Comparison of ENCODE assay signal across 13 cellular contexts in the genomic region with DNA sequence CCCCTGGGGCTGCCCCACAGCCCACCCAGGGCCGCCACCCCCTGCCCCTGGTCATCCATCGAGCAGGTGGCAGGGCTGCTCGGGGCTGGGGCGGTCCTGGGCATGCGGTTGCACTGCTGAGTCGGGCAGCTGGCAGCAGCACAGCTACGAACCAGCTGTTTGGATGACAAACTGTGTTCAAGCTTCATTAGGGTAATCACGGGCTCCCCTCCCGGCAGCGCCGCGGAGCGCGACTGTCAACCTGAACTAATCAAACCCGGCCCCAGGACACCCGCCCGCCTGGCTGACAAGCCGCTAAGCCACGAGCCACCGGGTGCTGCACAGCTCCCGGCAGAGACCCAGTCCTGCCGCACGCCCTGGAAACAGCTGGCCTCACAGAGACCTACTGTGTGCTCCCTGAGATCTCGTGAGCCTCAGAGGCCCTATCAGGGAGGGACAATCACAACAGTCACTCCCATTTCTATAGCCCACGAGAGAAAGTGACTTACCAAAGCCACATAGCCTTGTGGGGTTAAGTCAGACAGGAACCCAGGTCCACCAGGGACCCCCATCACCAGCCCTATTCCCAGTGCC.
DNase-seq lines count a peak whose midpoint lies in the region; ATAC-seq and TF ChIP-seq lines count a peak whose summit lies in the region.
"Had no signal": no experiment of that assay in that cellular context is flagged by ENCODE, and none has a peak within 500 bp of the region (broad histone marks: within the 10 kb centered on the region; RNA-seq: fewer than 3 reads in every experiment).

No MANE protein-coding gene starts in this region.

- ATAC-seq in GM18870 (IDR thresholded peaks at IDR 0.05; ENCODE audit: unreplicated experiment): no peak
- ATAC-seq in GM18909 (IDR thresholded peaks at IDR 0.05; ENCODE audit: poor library complexity, unreplicated experiment): no peak
- ATAC-seq in WTC11: no peak

- POLR2A ChIA-PET in CD8-positive, alpha-beta memory T cell (lab: Charles Lee): no interaction called here
- POLR2A ChIA-PET in WTC11 (lab: Charles Lee): no interaction called here

- peaks cover 29% of the 10 kb centered on the region for H3K4me1 ChIP-seq in SJCRH30
- H3K4me1 ChIP-seq in CD8-positive, alpha-beta memory T cell (ENCODE audit: insufficient read depth, low read length): peaks cover 22% of the 10 kb centered on the region

- H3K27me3 Mint-ChIP-seq in CD8-positive, alpha-beta memory T cell: peaks cover 0 to 2% of the 10 kb centered on the region in 2 donors
- no peaks in the 10 kb centered on the region for H3K27me3 Mint-ChIP-seq in WTC11 (ENCODE audit: low read depth)
- H3K27me3 Mint-ChIP-seq: CD4-positive, CD25-positive, alpha-beta regulatory T cell had no signal

- no peaks in the 10 kb centered on the region for H3K36me3 ChIP-seq in SJCRH30
- no peaks in the 10 kb centered on the region for H3K36me3 ChIP-seq in CD8-positive, alpha-beta memory T cell (ENCODE audit: insufficient read depth, low read length)
- H3K36me3 ChIP-seq: sigmoid colon had no signal

- no peak overlapping the region for H3K4me3 Mint-ChIP-seq in CD8-positive, alpha-beta memory T cell
- H3K4me3 Mint-ChIP-seq in WTC11: no peak overlapping the region
- H3K4me3 Mint-ChIP-seq: CD4-positive, CD25-positive, alpha-beta regulatory T cell; naive B cell had no signal

- H3K9me3 Mint-ChIP-seq in CD8-positive, alpha-beta memory T cell: no peaks in the 10 kb centered on the region
- no peaks in the 10 kb centered on the region for H3K9me3 Mint-ChIP-seq in WTC11
- H3K9me3 Mint-ChIP-seq: CD4-positive, CD25-positive, alpha-beta regulatory T cell; naive B cell had no signal

- no peaks in the 10 kb centered on the region for H3K36me3 Mint-ChIP-seq in CD8-positive, alpha-beta memory T cell
- H3K36me3 Mint-ChIP-seq in WTC11: no peaks in the 10 kb centered on the region
- H3K36me3 Mint-ChIP-seq: CD4-positive, CD25-positive, alpha-beta regulatory T cell; naive B cell had no signal

- H3K9me3 ChIP-seq in SJCRH30 (replicated peaks): no peaks in the 10 kb centered on the region
- H3K9me3 ChIP-seq in CD8-positive, alpha-beta memory T cell (ENCODE audit: low read length): no peaks in the 10 kb centered on the region
- H3K9me3 ChIP-seq: sigmoid colon had no signal

- peaks cover 19 to 37% (median 31%) of the 10 kb centered on the region in 3 donors for H3K4me1 Mint-ChIP-seq in CD8-positive, alpha-beta memory T cell
- peaks cover 4% of the 10 kb centered on the region; the same call in 1 of the 2 replicates for H3K4me1 Mint-ChIP-seq in WTC11

- peak; percentile 89 for DNase-seq in D341Med (ENCODE audit: low spot score)
- DNase-seq in NCI-H1105 (lab: John Stamatoyannopoulos, UW): peak; percentile 52
- peak; percentile 88 for DNase-seq in SJCRH30
- peak; percentile 20 for DNase-seq in mucosa of gallbladder (ENCODE audit: low spot score)
- DNase-seq in CD8-positive, alpha-beta memory T cell: no peak
- no peak for DNase-seq in WTC11 (ENCODE audit: low spot score)
- DNase-seq: activated T-cell treated with anti-CD3 and anti-CD28 coated beads, Interleukin-2, amount 50 U/mL, for 1 hour; CD4-positive, CD25-positive, alpha-beta regulatory T cell; dermis blood vessel endothelial cell; naive B cell; sigmoid colon had no signal

- H3K27ac Mint-ChIP-seq in CD8-positive, alpha-beta memory T cell: peak overlapping the region in 1 of 8 donors; percentile 33
- H3K27ac Mint-ChIP-seq in WTC11: no peak overlapping the region
- H3K27ac Mint-ChIP-seq: CD4-positive, CD25-positive, alpha-beta regulatory T cell had no signal

- TF ChIP-seq CTCF in WTC11 (IDR thresholded peaks at IDR 0.05): no peak

- no peak overlapping the region for H3K27ac ChIP-seq in SJCRH30
- no peak overlapping the region for H3K27ac ChIP-seq in CD8-positive, alpha-beta memory T cell (ENCODE audit: low read depth, low read length)
- H3K27ac ChIP-seq: sigmoid colon had no signal

- CTCF ChIA-PET in CD8-positive, alpha-beta memory T cell (lab: Charles Lee): no interaction called here
- CTCF ChIA-PET in WTC11 (lab: Charles Lee): no interaction called here

- no peaks in the 10 kb centered on the region for H3K27me3 ChIP-seq in SJCRH30
- H3K27me3 ChIP-seq in CD8-positive, alpha-beta memory T cell (ENCODE audit: insufficient read depth, low read length, poor library complexity, severe bottlenecking): no peaks in the 10 kb centered on the region
- H3K27me3 ChIP-seq: sigmoid colon had no signal

- H3K4me3 ChIP-seq in SJCRH30: no peak overlapping the region
- H3K4me3 ChIP-seq in CD8-positive, alpha-beta memory T cell (ENCODE audit: low read length): no peak overlapping the region
- H3K4me3 ChIP-seq: sigmoid colon had no signal

TF ChIP-seq in WTC11, 78 proteins besides CTCF, POLR2A, EP300 and RAD21 (continues in another document):
- no peak for TF ChIP-seq SMAD4 (CRISPR knock-in tag; IDR thresholded peaks at IDR 0.05)
- TF ChIP-seq, protein P1, sequence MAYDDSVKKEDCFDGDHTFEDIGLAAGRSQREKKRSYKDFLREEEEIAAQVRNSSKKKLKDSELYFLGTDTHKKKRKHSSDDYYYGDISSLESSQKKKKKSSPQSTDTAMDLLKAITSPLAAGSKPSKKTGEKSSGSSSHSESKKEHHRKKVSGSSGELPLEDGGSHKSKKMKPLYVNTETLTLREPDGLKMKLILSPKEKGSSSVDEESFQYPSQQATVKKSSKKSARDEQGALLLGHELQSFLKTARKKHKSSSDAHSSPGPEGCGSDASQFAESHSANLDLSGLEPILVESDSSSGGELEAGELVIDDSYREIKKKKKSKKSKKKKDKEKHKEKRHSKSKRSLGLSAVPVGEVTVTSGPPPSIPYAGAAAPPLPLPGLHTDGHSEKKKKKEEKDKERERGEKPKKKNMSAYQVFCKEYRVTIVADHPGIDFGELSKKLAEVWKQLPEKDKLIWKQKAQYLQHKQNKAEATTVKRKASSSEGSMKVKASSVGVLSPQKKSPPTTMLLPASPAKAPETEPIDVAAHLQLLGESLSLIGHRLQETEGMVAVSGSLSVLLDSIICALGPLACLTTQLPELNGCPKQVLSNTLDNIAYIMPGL (CRISPR knock-in tag; IDR thresholded peaks at IDR 0.05): no peak
- TF ChIP-seq, protein P2, sequence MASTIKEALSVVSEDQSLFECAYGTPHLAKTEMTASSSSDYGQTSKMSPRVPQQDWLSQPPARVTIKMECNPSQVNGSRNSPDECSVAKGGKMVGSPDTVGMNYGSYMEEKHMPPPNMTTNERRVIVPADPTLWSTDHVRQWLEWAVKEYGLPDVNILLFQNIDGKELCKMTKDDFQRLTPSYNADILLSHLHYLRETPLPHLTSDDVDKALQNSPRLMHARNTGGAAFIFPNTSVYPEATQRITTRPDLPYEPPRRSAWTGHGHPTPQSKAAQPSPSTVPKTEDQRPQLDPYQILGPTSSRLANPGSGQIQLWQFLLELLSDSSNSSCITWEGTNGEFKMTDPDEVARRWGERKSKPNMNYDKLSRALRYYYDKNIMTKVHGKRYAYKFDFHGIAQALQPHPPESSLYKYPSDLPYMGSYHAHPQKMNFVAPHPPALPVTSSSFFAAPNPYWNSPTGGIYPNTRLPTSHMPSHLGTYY (CRISPR knock-in tag; IDR thresholded peaks at IDR 0.05): no peak
- TF ChIP-seq NFATC4 (CRISPR knock-in tag; IDR thresholded peaks at IDR 0.05): no peak
- TF ChIP-seq SOX15 (CRISPR knock-in tag; IDR thresholded peaks at IDR 0.05): no peak
- no peak for TF ChIP-seq JUN (CRISPR knock-in tag; IDR thresholded peaks at IDR 0.05)
- TF ChIP-seq, protein P3, sequence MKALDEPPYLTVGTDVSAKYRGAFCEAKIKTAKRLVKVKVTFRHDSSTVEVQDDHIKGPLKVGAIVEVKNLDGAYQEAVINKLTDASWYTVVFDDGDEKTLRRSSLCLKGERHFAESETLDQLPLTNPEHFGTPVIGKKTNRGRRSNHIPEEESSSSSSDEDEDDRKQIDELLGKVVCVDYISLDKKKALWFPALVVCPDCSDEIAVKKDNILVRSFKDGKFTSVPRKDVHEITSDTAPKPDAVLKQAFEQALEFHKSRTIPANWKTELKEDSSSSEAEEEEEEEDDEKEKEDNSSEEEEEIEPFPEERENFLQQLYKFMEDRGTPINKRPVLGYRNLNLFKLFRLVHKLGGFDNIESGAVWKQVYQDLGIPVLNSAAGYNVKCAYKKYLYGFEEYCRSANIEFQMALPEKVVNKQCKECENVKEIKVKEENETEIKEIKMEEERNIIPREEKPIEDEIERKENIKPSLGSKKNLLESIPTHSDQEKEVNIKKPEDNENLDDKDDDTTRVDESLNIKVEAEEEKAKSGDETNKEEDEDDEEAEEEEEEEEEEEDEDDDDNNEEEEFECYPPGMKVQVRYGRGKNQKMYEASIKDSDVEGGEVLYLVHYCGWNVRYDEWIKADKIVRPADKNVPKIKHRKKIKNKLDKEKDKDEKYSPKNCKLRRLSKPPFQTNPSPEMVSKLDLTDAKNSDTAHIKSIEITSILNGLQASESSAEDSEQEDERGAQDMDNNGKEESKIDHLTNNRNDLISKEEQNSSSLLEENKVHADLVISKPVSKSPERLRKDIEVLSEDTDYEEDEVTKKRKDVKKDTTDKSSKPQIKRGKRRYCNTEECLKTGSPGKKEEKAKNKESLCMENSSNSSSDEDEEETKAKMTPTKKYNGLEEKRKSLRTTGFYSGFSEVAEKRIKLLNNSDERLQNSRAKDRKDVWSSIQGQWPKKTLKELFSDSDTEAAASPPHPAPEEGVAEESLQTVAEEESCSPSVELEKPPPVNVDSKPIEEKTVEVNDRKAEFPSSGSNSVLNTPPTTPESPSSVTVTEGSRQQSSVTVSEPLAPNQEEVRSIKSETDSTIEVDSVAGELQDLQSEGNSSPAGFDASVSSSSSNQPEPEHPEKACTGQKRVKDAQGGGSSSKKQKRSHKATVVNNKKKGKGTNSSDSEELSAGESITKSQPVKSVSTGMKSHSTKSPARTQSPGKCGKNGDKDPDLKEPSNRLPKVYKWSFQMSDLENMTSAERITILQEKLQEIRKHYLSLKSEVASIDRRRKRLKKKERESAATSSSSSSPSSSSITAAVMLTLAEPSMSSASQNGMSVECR (CRISPR knock-in tag; IDR thresholded peaks at IDR 0.05; ENCODE audit: borderline replicate concordance): no peak
- no peak for TF ChIP-seq ZNF138 (CRISPR knock-in tag; conservative IDR thresholded peaks at IDR 0.05)
- no peak for TF ChIP-seq EMX1 (CRISPR knock-in tag; IDR thresholded peaks at IDR 0.05)
- TF ChIP-seq, protein P4, sequence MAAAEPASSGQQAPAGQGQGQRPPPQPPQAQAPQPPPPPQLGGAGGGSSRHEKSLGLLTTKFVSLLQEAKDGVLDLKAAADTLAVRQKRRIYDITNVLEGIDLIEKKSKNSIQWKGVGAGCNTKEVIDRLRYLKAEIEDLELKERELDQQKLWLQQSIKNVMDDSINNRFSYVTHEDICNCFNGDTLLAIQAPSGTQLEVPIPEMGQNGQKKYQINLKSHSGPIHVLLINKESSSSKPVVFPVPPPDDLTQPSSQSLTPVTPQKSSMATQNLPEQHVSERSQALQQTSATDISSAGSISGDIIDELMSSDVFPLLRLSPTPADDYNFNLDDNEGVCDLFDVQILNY (CRISPR knock-in tag; IDR thresholded peaks at IDR 0.05): no peak

Comparison
In these comparisons a context has a peak if more than half of its experiments do, and no peak if none do; other contexts are left out.
1. DNase-seq: peak in D341Med (single experiment), NCI-H1105 (single experiment), SJCRH30 (2 of 2) and mucosa of gallbladder (single experiment); none in CD8-positive, alpha-beta memory T cell (0 of 5) and WTC11 (single experiment).